ENCODE assay signal across 8 cellular contexts in genomic region chr11:94493443-94494199, GRCh38. TPM values are rescaled to one million over a fixed set of nuclear protein-coding genes. Genes with fewer than 3 reads are reported as not detected.
DNase-seq lines count a peak whose midpoint lies in the region; ATAC-seq and TF ChIP-seq lines count a peak whose summit lies in the region.

TSS of gene ANKRD49 (plus strand) at chr11:94493984. CDS start at chr11:94496694, 2,710 bp downstream.
TSS of gene MRE11 (minus strand) at chr11:94493844. CDS start at chr11:94492801, 1,043 bp downstream.

- H2AFZ ChIP-seq in PC-3 (ENCODE audit: low read length): peak within 1 kb of the TSS; percentile 90

- no peaks in the 10 kb centered on the region for H3K9me2 ChIP-seq in PC-3 (replicated peaks; ENCODE audit: low read length)

- peak; percentile 84 for DNase-seq in DMS 273 treated with DMSO at 0.1 percent for 48 hours (lab: John Stamatoyannopoulos, UW)
- DNase-seq in PC-3: peak; percentile 100
- DNase-seq in activated T-cell treated with anti-CD3 and anti-CD28 coated beads for 48 hours (ENCODE audit: low read depth): peak; percentile 93
- peak; percentile 86 for DNase-seq in epithelial cell of proximal tubule (ENCODE audit: low read depth)
- peak; percentile 99 for DNase-seq in mucosa of gallbladder (ENCODE audit: low spot score)
- DNase-seq in stimulated activated CD8-positive, alpha-beta memory T cell treated with anti-CD3 and anti-CD28 coated beads, Interleukin-4, amount 100 ng/mL, for 4 hours (ENCODE audit: low read depth in 2 of 2, low spot score in 1 of 2): peak; percentile 91 to 92

- H3K4me1 ChIP-seq in PC-3 (ENCODE audit: insufficient read depth, low read length): peaks cover 25% of the 10 kb centered on the region

- H3K4me2 ChIP-seq in PC-3 (ENCODE audit: low read length): peak within 1 kb of the TSS; percentile 95

- no peaks in the 10 kb centered on the region for H3F3A ChIP-seq in PC-3 (ENCODE audit: low read length, unreplicated experiment)

- peak within 1 kb of the TSS; percentile 60 for H3K27ac ChIP-seq in PC-3 (ENCODE audit: low read length)

- H3K27me3 ChIP-seq in PC-3 (ENCODE audit: low read length): no peaks in the 10 kb centered on the region

- CTCF ChIA-PET in PC-3 (lab: Charles Lee): no interaction called here

- no peak for TF ChIP-seq EP300 in Ishikawa (IDR thresholded peaks at IDR 0.05; ENCODE audit: borderline replicate concordance)

- POLR2A ChIA-PET in PC-3 (lab: Charles Lee; ENCODE audit: unreplicated experiment): no interaction called here

- intact Hi-C loops in PC-3 (cut with micrococcal nuclease): loop anchor here (1.0 to 5.0 kb wide), 3 partner anchors 20 to 586 kb away; no protein-coding TSS in a partner anchor

- H3K9ac ChIP-seq in PC-3 (ENCODE audit: low read length): peak within 1 kb of the TSS; percentile 90

- TSS peak; percentile 71 for BruUV-seq in PC-3 (replicated peaks; lab: Mats Ljungman, UMichigan)

- H3K79me2 ChIP-seq in PC-3 (ENCODE audit: low read length): peaks cover 39% of the 10 kb centered on the region

- ATAC-seq in GM21576 (IDR thresholded peaks at IDR 0.05; ENCODE audit: unreplicated experiment) (peak; percentile 99), PC-3 (peak; percentile 99)

- peak within 1 kb of the TSS; percentile 79 for H3K4me3 ChIP-seq in PC-3 (ENCODE audit: low read length)
- H3K4me3 ChIP-seq in epithelial cell of proximal tubule (ENCODE audit: low read depth, low read length): peak within 1 kb of the TSS; percentile 79

- TF ChIP-seq RAD21 in Ishikawa (IDR thresholded peaks at IDR 0.05; ENCODE audit: low read depth): no peak

- TF ChIP-seq CTCF in PC-3 (conservative IDR thresholded peaks at IDR 0.05; ENCODE audit: low read depth, low read length): no peak
- TF ChIP-seq CTCF in epithelial cell of proximal tubule (conservative IDR thresholded peaks at IDR 0.05; ENCODE audit: low read depth, low read length): no peak

- peaks cover 22% of the 10 kb centered on the region; the same call in 1 of the 2 replicates for H3K36me3 ChIP-seq in PC-3 (ENCODE audit: low read depth, low read length)

- no peaks in the 10 kb centered on the region for H4K20me1 ChIP-seq in PC-3 (ENCODE audit: low read length)

- H3K9me3 ChIP-seq in PC-3 (ENCODE audit: low read length): no peaks in the 10 kb centered on the region

TF ChIP-seq in Ishikawa, 13 proteins besides CTCF, POLR2A, EP300 and RAD21:
- peak; percentile 22 for TF ChIP-seq MAX (IDR thresholded peaks at IDR 0.05)
- TF ChIP-seq CREB1 (IDR thresholded peaks at IDR 0.05; ENCODE audit: low read depth): 0 out of 2 replicates have a peak, but pooled peaks have one; percentile 20
- no peak; the same call in 1 of the 2 replicates for TF ChIP-seq TAF1 (IDR thresholded peaks at IDR 0.05; ENCODE audit: low read depth)
- no peak for TF ChIP-seq USF1 (IDR thresholded peaks at IDR 0.05)
- no peak for TF ChIP-seq CEBPB (IDR thresholded peaks at IDR 0.05)
- TF ChIP-seq NFIC (IDR thresholded peaks at IDR 0.05): no peak; the same call in 1 of the 2 replicates
- TF ChIP-seq TCF12 (IDR thresholded peaks at IDR 0.05; ENCODE audit: low read depth): peak; percentile 7; the same call in 1 of the 2 replicates
- peak; percentile 54; the same call in 1 of the 2 replicates for TF ChIP-seq ZBTB7A (IDR thresholded peaks at IDR 0.05; ENCODE audit: low read depth)

RNA-seq across cellular contexts. Expression of gene ANKRD49, which starts in this region (rescaled TPM):
- total RNA-seq in PC-3 (2014; rRNA removed): 6.9 and 9.0 TPM in 2 replicates
- 7.2 and 16.2 TPM in 2 replicates for total RNA-seq in epithelial cell of proximal tubule
- 14.5 TPM for total RNA-seq in mucosa of gallbladder

RNA-seq across cellular contexts. Expression of gene MRE11, which starts in this region (rescaled TPM):
- total RNA-seq in PC-3 (2014; rRNA removed): 19.0 and 20.1 TPM in 2 replicates
- 13.7 and 17.3 TPM in 2 replicates for total RNA-seq in epithelial cell of proximal tubule
- 14.8 TPM for total RNA-seq in mucosa of gallbladder

Comparison
In these comparisons a context has a peak if more than half of its experiments do, and no peak if none do; other contexts are left out.
1. Peak in every context shown above with its lines: DNase-seq, ATAC-seq, H3K4me3 ChIP-seq and H3K27ac ChIP-seq.